1 cellular context compared by ENCODE assay signal in genomic region chr6:34196116-34196832, GRCh38.
TF ChIP-seq lines count a peak whose summit lies in the region.

No MANE protein-coding gene starts in this region.

TF ChIP-seq in H1, 55 proteins besides CTCF, POLR2A, EP300 and RAD21 (continued from another document):
- no peak for TF ChIP-seq RFX5 (IDR thresholded peaks at IDR 0.05; ENCODE audit: borderline replicate concordance, low read depth, low read length)
- TF ChIP-seq ZNF274 (IDR thresholded peaks at IDR 0.05; ENCODE audit: borderline replicate concordance, extremely low read depth, low read length): no peak
- peak; percentile 17 for TF ChIP-seq ASH2L (IDR thresholded peaks at IDR 0.05; ENCODE audit: low read length)
- no peak for TF ChIP-seq CBX8 (IDR thresholded peaks at IDR 0.05; ENCODE audit: borderline replicate concordance, low read depth, low read length)
- TF ChIP-seq YY1 (IDR thresholded peaks at IDR 0.05; ENCODE audit: low read depth, low read length): no peak
- TF ChIP-seq SIX5 (IDR thresholded peaks at IDR 0.05; ENCODE audit: low read depth, low read length): no peak
- TF ChIP-seq SIN3A (conservative IDR thresholded peaks at IDR 0.05 in 1 of 2, IDR thresholded peaks at IDR 0.05 in 1 of 2; ENCODE audit: low read depth in 1 of 2, low read length in 2 of 2): no peak
- TF ChIP-seq CREB1 (IDR thresholded peaks at IDR 0.05): no peak
- 0 out of 2 replicates have a peak, but pooled peaks have one; percentile 20 for TF ChIP-seq TBP (IDR thresholded peaks at IDR 0.05; ENCODE audit: low read depth, low read length)
- no peak for TF ChIP-seq SIRT6 (IDR thresholded peaks at IDR 0.05; ENCODE audit: low read length)
- TF ChIP-seq ATF2 (IDR thresholded peaks at IDR 0.05; ENCODE audit: low read length): 0 out of 2 replicates have a peak, but pooled peaks have one; percentile 50
- TF ChIP-seq PHF8 (conservative IDR thresholded peaks at IDR 0.05; ENCODE audit: low read depth, low read length): 0 out of 2 replicates have a peak, but pooled peaks have one; percentile 38
- peak; percentile 64 for TF ChIP-seq MAX (IDR thresholded peaks at IDR 0.05)
- peak; percentile 73; the same call in 1 of the 2 replicates for TF ChIP-seq SUZ12 (IDR thresholded peaks at IDR 0.05; ENCODE audit: low read length)
- no peak for TF ChIP-seq CHD1 (IDR thresholded peaks at IDR 0.05; ENCODE audit: low read depth, low read length)
- no peak for TF ChIP-seq TEAD4 (IDR thresholded peaks at IDR 0.05; ENCODE audit: low read depth, low read length)
- TF ChIP-seq SP4 (IDR thresholded peaks at IDR 0.05; ENCODE audit: low read length): no peak
- TF ChIP-seq SRF (IDR thresholded peaks at IDR 0.05; ENCODE audit: low read depth, low read length): no peak
- no peak for TF ChIP-seq E2F6 (IDR thresholded peaks at IDR 0.05)
- no peak for TF ChIP-seq EZH2 (IDR thresholded peaks at IDR 0.05; ENCODE audit: low read depth, low read length, severe bottlenecking)
- peak; percentile 21 for TF ChIP-seq CTBP2 (IDR thresholded peaks at IDR 0.05; ENCODE audit: borderline replicate concordance, insufficient read depth, insufficient read length, low read length)
- TF ChIP-seq NANOG (IDR thresholded peaks at IDR 0.05; ENCODE audit: insufficient read depth, low read depth, low read length, poor library complexity, severe bottlenecking): no peak
- TF ChIP-seq CEBPB (IDR thresholded peaks at IDR 0.05; ENCODE audit: low read depth, low read length): no peak
- peak; percentile 92 to 98; a peak in 3 of 4 replicates for TF ChIP-seq HDAC2 (IDR thresholded peaks at IDR 0.05; ENCODE audit: borderline replicate concordance in 1 of 2, low read depth in 2 of 2, low read length in 2 of 2)
- TF ChIP-seq BRCA1 (IDR thresholded peaks at IDR 0.05; ENCODE audit: low read depth, low read length): no peak
- no peak for TF ChIP-seq JUN (IDR thresholded peaks at IDR 0.05; ENCODE audit: low read depth, low read length)
- TF ChIP-seq BCL11A (IDR thresholded peaks at IDR 0.05; ENCODE audit: low read depth in 2 of 2, low read length in 2 of 2): no peak
- 0 out of 2 replicates have a peak, but pooled peaks have one; percentile 45 for TF ChIP-seq KDM1A (IDR thresholded peaks at IDR 0.05; ENCODE audit: borderline replicate concordance, low read length)
- TF ChIP-seq SP1 (IDR thresholded peaks at IDR 0.05; ENCODE audit: low read depth, low read length): no peak
- no peak; the same call in 1 of the 2 replicates for TF ChIP-seq GABPA (IDR thresholded peaks at IDR 0.05; ENCODE audit: borderline replicate concordance, insufficient read depth, low read length)
- TF ChIP-seq SAP30 (IDR thresholded peaks at IDR 0.05; ENCODE audit: insufficient read depth, insufficient replicate concordance, low read length): no peak
- no peak for TF ChIP-seq RBBP5 (IDR thresholded peaks at IDR 0.05; ENCODE audit: borderline replicate concordance, low read depth, low read length)
- no peak for TF ChIP-seq HDAC6 (IDR thresholded peaks at IDR 0.05; ENCODE audit: low read depth, low read length)
- no peak for TF ChIP-seq SP2 (IDR thresholded peaks at IDR 0.05; ENCODE audit: low read length)
- TF ChIP-seq KDM4A (IDR thresholded peaks at IDR 0.05; ENCODE audit: low read depth, low read length, severe bottlenecking): peak; percentile 41
- no peak for TF ChIP-seq JUND (IDR thresholded peaks at IDR 0.05; ENCODE audit: low read length)
- peak; percentile 95 for TF ChIP-seq BACH1 (IDR thresholded peaks at IDR 0.05; ENCODE audit: low read length)
- TF ChIP-seq MAFK (IDR thresholded peaks at IDR 0.05; ENCODE audit: low read depth, low read length): no peak
- no peak for TF ChIP-seq GTF2F1 (IDR thresholded peaks at IDR 0.05; ENCODE audit: borderline replicate concordance, low read depth, low read length)
- no peak for TF ChIP-seq ATF3 (IDR thresholded peaks at IDR 0.05; ENCODE audit: insufficient read depth, low read depth, low read length)
